Comparison of ENCODE assay signal across 13 cellular contexts in genomic region chr7:11713352-11713751, GRCh38.
A peak's percentile ranks its signal among the peaks of the same experiment; 100 is the strongest.
DNase-seq lines count a peak whose midpoint lies in the region; ATAC-seq and TF ChIP-seq lines count a peak whose summit lies in the region.
"Had no signal": no experiment of that assay in that cellular context is flagged by ENCODE, and none has a peak within 500 bp of the region (broad histone marks: within the 10 kb centered on the region; RNA-seq: fewer than 3 reads in every experiment).

No MANE protein-coding gene starts in this region.

- no peaks in the 10 kb centered on the region for H3K27me3 ChIP-seq in PC-3 (ENCODE audit: low read length)
- no peaks in the 10 kb centered on the region for H3K27me3 ChIP-seq in left lung
- no peaks in the 10 kb centered on the region for H3K27me3 ChIP-seq in spleen (replicated peaks in 1 of 7)

- POLR2A ChIA-PET in PC-3 (lab: Charles Lee; ENCODE audit: unreplicated experiment) = no interaction called here

- H3K36me3 ChIP-seq in PC-3 (ENCODE audit: low read depth, low read length) (no peaks in the 10 kb centered on the region), mucosa of descending colon (ENCODE audit: low read depth) (no peaks in the 10 kb centered on the region), left lung (no peaks in the 10 kb centered on the region), spleen (no peaks in the 10 kb centered on the region)

- TF ChIP-seq POLR2A in spleen (IDR thresholded peaks at IDR 0.05) = no peak

- no peaks in the 10 kb centered on the region for H3K79me2 ChIP-seq in PC-3 (ENCODE audit: low read length)

- no peak overlapping the region for H3K4me2 ChIP-seq in PC-3 (ENCODE audit: low read length)

- no peak overlapping the region for H3K9ac ChIP-seq in PC-3 (ENCODE audit: low read length)
- H3K9ac ChIP-seq: GM23248 had no signal

- WGBS in spleen, 5 donors = 52 to 77% (median 71%) methylated on average over 3 of the region's 3 CpGs

- H2AFZ ChIP-seq in PC-3 (ENCODE audit: low read length) = no peak overlapping the region
- H2AFZ ChIP-seq: GM23248 had no signal

- H3K4me3 ChIP-seq in PC-3 (ENCODE audit: low read length) = no peak overlapping the region
- no peak overlapping the region for H3K4me3 ChIP-seq in mucosa of descending colon
- H3K4me3 ChIP-seq in left lung = no peak overlapping the region
- no peak overlapping the region for H3K4me3 ChIP-seq in spleen
- H3K4me3 ChIP-seq: GM23248 had no signal

- H3K27ac ChIP-seq in PC-3 (ENCODE audit: low read length) (no peak overlapping the region), left lung (no peak overlapping the region), spleen (no peak overlapping the region)
- H3K27ac ChIP-seq: C4-2B, GM23248, HL-60 had no signal

- H3F3A ChIP-seq in PC-3 (ENCODE audit: low read length, unreplicated experiment) = no peaks in the 10 kb centered on the region

- no peaks in the 10 kb centered on the region for H3K9me3 ChIP-seq in PC-3 (ENCODE audit: low read length)
- H3K9me3 ChIP-seq in mucosa of descending colon = no peaks in the 10 kb centered on the region
- H3K9me3 ChIP-seq in left lung = no peaks in the 10 kb centered on the region
- H3K9me3 ChIP-seq in spleen = no peaks in the 10 kb centered on the region
- H3K9me3 ChIP-seq: Caco-2 had no signal

- intact Hi-C loops in PC-3 (cut with micrococcal nuclease) = no loop called here
- intact Hi-C loops in mucosa of descending colon (cut with DNase I, micrococcal nuclease) = no loop called here
- intact Hi-C loops in left lung (cut with DNase I) = no loop called here
- intact Hi-C loops in spleen (cut with DNase I; ENCODE audit: low total_unique reads) = no loop called here

- no peaks in the 10 kb centered on the region for H3K9me2 ChIP-seq in PC-3 (replicated peaks; ENCODE audit: low read length)

- TF ChIP-seq CTCF in PC-3 (conservative IDR thresholded peaks at IDR 0.05; ENCODE audit: low read depth, low read length) (no peak), mucosa of descending colon (IDR thresholded peaks at IDR 0.05) (no peak), left lung (IDR thresholded peaks at IDR 0.05) (no peak), spleen (IDR thresholded peaks at IDR 0.05 in 8 of 11, conservative IDR thresholded peaks at IDR 0.05 in 3 of 11) (no peak)

- peaks cover 18% of the 10 kb centered on the region for H3K4me1 ChIP-seq in PC-3 (ENCODE audit: insufficient read depth, low read length)
- no peaks in the 10 kb centered on the region for H3K4me1 ChIP-seq in mucosa of descending colon (ENCODE audit: low read depth)
- no peaks in the 10 kb centered on the region for H3K4me1 ChIP-seq in left lung
- no peaks in the 10 kb centered on the region for H3K4me1 ChIP-seq in spleen

- no peaks in the 10 kb centered on the region for H4K20me1 ChIP-seq in PC-3 (ENCODE audit: low read length)

- ATAC-seq in PC-3 (peak; percentile 19), mucosa of descending colon (peak; percentile 72), left lung (no peak)

- BruUV-seq in PC-3 (replicated peaks; lab: Mats Ljungman, UMichigan) = no TSS peak

- CTCF ChIA-PET in PC-3 (lab: Charles Lee) = no interaction called here

- peak; percentile 11 for DNase-seq in PC-3
- peak; percentile 9 for DNase-seq in astrocyte of the hippocampus (ENCODE audit: low read depth, low spot score)
- DNase-seq in mucosa of descending colon = no peak
- DNase-seq in activated effector memory CD4-positive, alpha-beta T cell treated with anti-CD3 and anti-CD28 coated beads, Interleukin-2, amount 50 U/mL, for 16 hours = no peak
- DNase-seq in left lung = no peak
- no peak for DNase-seq in spleen
- DNase-seq: AML-193; Caco-2; CD4-positive, alpha-beta T cell; GM23248; HCEC 1CT had no signal

Comparison
In these comparisons a context has a peak if more than half of its experiments do, and no peak if none do; other contexts are left out.
1. DNase-seq: peak in PC-3 (single experiment) and astrocyte of the hippocampus (single experiment); none in mucosa of descending colon (0 of 3), activated effector memory CD4-positive, alpha-beta T cell treated with anti-CD3 and anti-CD28 coated beads, Interleukin-2, amount 50 U/mL, for 16 hours (single experiment), left lung (0 of 2) and spleen (single experiment).